In the genomic region with DNA sequence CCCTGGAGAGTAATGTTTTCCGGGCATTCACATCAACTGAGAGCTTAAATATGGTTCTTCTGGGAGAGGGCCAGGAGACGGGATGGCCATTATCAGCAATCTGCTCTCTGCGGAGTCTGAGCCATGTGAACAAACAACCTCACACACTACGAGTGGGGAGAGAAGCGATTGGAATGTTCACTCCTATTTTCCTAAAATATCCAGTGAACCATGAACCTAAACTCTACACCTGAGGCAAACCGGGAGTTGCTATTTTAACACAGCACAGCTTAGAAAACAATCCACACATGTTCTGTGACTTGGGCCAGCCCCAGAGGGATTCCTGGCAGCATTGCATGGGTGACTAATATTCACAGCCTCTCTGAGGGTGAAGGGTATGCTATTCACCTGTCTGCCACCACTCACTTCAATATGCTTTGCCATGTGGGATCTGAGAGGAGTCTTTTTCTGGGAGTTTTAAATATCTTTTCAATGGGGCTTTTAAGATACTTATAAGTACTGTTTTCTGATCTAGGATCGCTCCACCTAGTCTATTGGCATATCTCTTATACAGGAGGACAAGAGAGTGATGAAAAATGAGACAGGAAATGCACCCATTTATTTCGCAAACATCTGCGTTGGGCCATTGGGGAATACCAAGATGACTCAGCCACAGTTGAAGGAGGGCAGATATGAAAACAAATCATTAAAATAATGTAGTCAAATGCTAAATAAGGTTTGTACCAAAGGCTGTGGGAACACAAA, we compare ENCODE assay signal across 9 cellular contexts.
DNase-seq lines count a peak whose midpoint lies in the region; ATAC-seq and TF ChIP-seq lines count a peak whose summit lies in the region.
"Had no signal": no experiment of that assay in that cellular context is flagged by ENCODE, and none has a peak within 500 bp of the region (broad histone marks: within the 10 kb centered on the region; RNA-seq: fewer than 3 reads in every experiment).

No MANE protein-coding gene starts in this region.

- peak; percentile 77 for ATAC-seq in Right ventricle myocardium inferior
- ATAC-seq in HG02938 (IDR thresholded peaks at IDR 0.05; ENCODE audit: unreplicated experiment): peak; percentile 79
- ATAC-seq in left colon: no peak

- H3K27me3 ChIP-seq in rectal smooth muscle tissue (ENCODE audit: control insufficient read depth, insufficient read depth, low read length): no peaks in the 10 kb centered on the region

- intact Hi-C loops in Right ventricle myocardium inferior (cut with DNase I): loop anchor here (5.0 kb wide), 4 partner anchors 64 to 249 kb away; a partner anchor contains a TSS
- intact Hi-C loops in cardiac septum (cut with DNase I): no loop called here
- intact Hi-C loops in left colon (cut with DNase I, micrococcal nuclease): loop anchor here in 1 of 2 donors (10.0 kb wide), 1 partner anchor 134 kb away; no protein-coding TSS in a partner anchor

- no peak for DNase-seq in Right ventricle myocardium inferior (ENCODE audit: missing footprints)
- DNase-seq in cardiac septum (ENCODE audit: low spot score): no peak
- peak; percentile 85 for DNase-seq in NCI-H226
- peak; percentile 93 for DNase-seq in epithelial cell of esophagus (ENCODE audit: low read depth)
- no peak for DNase-seq in left colon
- no peak for DNase-seq in activated gamma-delta T cell (lab: John Stamatoyannopoulos, UW)
- DNase-seq: activated naive CD8-positive, alpha-beta T cell treated with anti-CD3 and anti-CD28 coated beads, Interleukin-2, amount 10 ng/mL, durations not matched to agents 7 days and 5 days had no signal

- TF ChIP-seq CTCF in epithelial cell of esophagus (IDR thresholded peaks at IDR 0.05; ENCODE audit: insufficient read depth, low read depth, low read length, missing control alignments): peak; percentile 23

- H3K9ac ChIP-seq in rectal smooth muscle tissue (ENCODE audit: low read length): no peak overlapping the region

- H3K27ac ChIP-seq in rectal smooth muscle tissue (ENCODE audit: low read depth, low read length): peak overlapping the region; percentile 97

- H3K36me3 ChIP-seq in rectal smooth muscle tissue (ENCODE audit: control insufficient read depth, insufficient read depth, low read length): no peaks in the 10 kb centered on the region

- peaks cover 64% of the 10 kb centered on the region for H3K4me1 ChIP-seq in rectal smooth muscle tissue (ENCODE audit: control insufficient read depth, insufficient read depth, low read length)

- no peak overlapping the region for H3K4me3 ChIP-seq in epithelial cell of esophagus (ENCODE audit: low read length)
- peak overlapping the region; percentile 5 for H3K4me3 ChIP-seq in rectal smooth muscle tissue (ENCODE audit: low read length)

Comparison
In these comparisons a context has a peak if more than half of its experiments do, and no peak if none do; other contexts are left out.
1. DNase-seq: peak in NCI-H226 (single experiment) and epithelial cell of esophagus (single experiment); none in Right ventricle myocardium inferior (single experiment), cardiac septum (single experiment), left colon (0 of 2) and activated gamma-delta T cell (single experiment).